Comparison of ENCODE assay signal across 8 cellular contexts in genomic region chr1:9291914-9292360, GRCh38. TPM values are rescaled to one million over a fixed set of nuclear protein-coding genes. Genes with fewer than 3 reads are reported as not detected.
DNase-seq lines count a peak whose midpoint lies in the region; ATAC-seq, FAIRE-seq and TF ChIP-seq lines count a peak whose summit lies in the region.

No MANE protein-coding gene starts in this region.

- H3K27ac Mint-ChIP-seq in chondrocyte (ENCODE audit: unreplicated experiment), result peak overlapping the region; percentile 86

- peaks cover 49% of the 10 kb centered on the region for H3K4me1 ChIP-seq in KMS-11 (ENCODE audit: low read depth, poor library complexity, severe bottlenecking)

- DNase-seq in AG09309 (ENCODE audit: low read depth) (no peak), chondrocyte (ENCODE audit: low spot score) (no peak), lung microvascular endothelial cell (ENCODE audit: low read depth in 2 of 2) (peak; percentile 74 to 81), urothelium cell line (ENCODE audit: low spot score) (peak; percentile 30), NCI-H510A treated with DMSO at 0.1 percent for 48 hours (lab: John Stamatoyannopoulos, UW) (no peak)
- DNase-seq in activated CD4-positive, alpha-beta T cell treated with anti-CD3 and anti-CD28 coated beads, Interleukin-2, amount 50 U/mL, for 4 hours, result no peak

- no peaks in the 10 kb centered on the region for H3K27me3 Mint-ChIP-seq in chondrocyte (ENCODE audit: low read depth)

- H2AFZ ChIP-seq in KMS-11 (ENCODE audit: low read depth), result 0 out of 2 replicates have a peak overlapping the region, but pooled peaks have one; percentile 39

- no peaks in the 10 kb centered on the region; the same call in 1 of the 2 replicates for H3K27me3 ChIP-seq in KMS-11 (ENCODE audit: insufficient read depth, low read depth)

- no peak for ATAC-seq in HG02759 (IDR thresholded peaks at IDR 0.05; ENCODE audit: unreplicated experiment)

- H3K27ac ChIP-seq in KMS-11, result no peak overlapping the region

- H3K79me2 ChIP-seq in KMS-11 (ENCODE audit: insufficient read depth, low read depth), result peaks cover 29% of the 10 kb centered on the region

- FAIRE-seq in urothelium cell line (lab: Jason Lieb, UNC), result no peak

- peak overlapping the region; percentile 30; the same call in 1 of the 2 replicates for H3K4me2 ChIP-seq in KMS-11

- H3K9ac ChIP-seq in KMS-11, result no peak overlapping the region

- no peaks in the 10 kb centered on the region for H4K20me1 ChIP-seq in KMS-11 (ENCODE audit: insufficient read depth)

- peaks cover 39% of the 10 kb centered on the region for H3K4me1 Mint-ChIP-seq in chondrocyte (ENCODE audit: low read depth)

- H3K36me3 ChIP-seq in KMS-11 (ENCODE audit: insufficient read depth), result no peaks in the 10 kb centered on the region

- peaks cover 9% of the 10 kb centered on the region for H3K9me3 Mint-ChIP-seq in chondrocyte (ENCODE audit: low read depth)

- peaks cover 12% of the 10 kb centered on the region for H3K36me3 Mint-ChIP-seq in chondrocyte (ENCODE audit: low read depth)

- H3K4me3 ChIP-seq in AG09309 (ENCODE audit: control insufficient read depth, low read depth, low read length), result peak overlapping the region; percentile 48
- H3K4me3 ChIP-seq in KMS-11 (IDR thresholded peaks at IDR 0.05; ENCODE audit: insufficient read depth, low read depth, low read length), result no peak overlapping the region

- H3K4me3 Mint-ChIP-seq in chondrocyte (ENCODE audit: unreplicated experiment), result peak overlapping the region; percentile 70

- TF ChIP-seq CTCF in AG09309 (IDR thresholded peaks at IDR 0.05; ENCODE audit: control insufficient read depth, insufficient read depth, low read depth, low read length, missing control alignments) (no peak), KMS-11 (conservative IDR thresholded peaks at IDR 0.05; ENCODE audit: low read depth, low read length) (no peak), chondrocyte (IDR thresholded peaks at IDR 0.05) (no peak)

RNA-seq across cellular contexts. Expression of gene SPSB1, which starts 0.8 kb away (rescaled TPM):
- total RNA-seq in chondrocyte (164 to 184 TPM (median 173 TPM) in 3 replicates), lung microvascular endothelial cell (20.0 and 21.6 TPM in 2 replicates)

RNA-seq across cellular contexts. Expression of gene H6PD, which starts 57.4 kb away (rescaled TPM):
- total RNA-seq in chondrocyte (37.0 to 41.4 TPM (median 38.9 TPM) in 3 replicates), lung microvascular endothelial cell (12.3 and 18.3 TPM in 2 replicates)

Comparison
In these comparisons a context has a peak if more than half of its experiments do, and no peak if none do; other contexts are left out.
1. DNase-seq: peak in lung microvascular endothelial cell (2 of 2) and urothelium cell line (single experiment); none in AG09309 (single experiment), chondrocyte (single experiment), NCI-H510A treated with DMSO at 0.1 percent for 48 hours (single experiment) and activated CD4-positive, alpha-beta T cell treated with anti-CD3 and anti-CD28 coated beads, Interleukin-2, amount 50 U/mL, for 4 hours (0 of 2).